Comparison of ENCODE assay signal across 2 cellular contexts in genomic region chr10:86950349-86950748, GRCh38.
TF ChIP-seq lines count a peak whose summit lies in the region.

No MANE protein-coding gene starts in this region.

TF ChIP-seq in WTC11, 78 proteins besides CTCF, POLR2A, EP300 and RAD21 (continued from another document):
- TF ChIP-seq, protein P1, sequence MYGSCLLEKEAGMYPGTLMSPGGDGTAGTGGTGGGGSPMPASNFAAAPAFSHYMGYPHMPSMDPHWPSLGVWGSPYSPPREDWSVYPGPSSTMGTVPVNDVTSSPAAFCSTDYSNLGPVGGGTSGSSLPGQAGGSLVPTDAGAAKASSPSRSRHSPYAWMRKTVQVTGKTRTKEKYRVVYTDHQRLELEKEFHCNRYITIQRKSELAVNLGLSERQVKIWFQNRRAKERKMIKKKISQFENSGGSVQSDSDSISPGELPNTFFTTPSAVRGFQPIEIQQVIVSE (CRISPR knock-in tag; IDR thresholded peaks at IDR 0.05; ENCODE audit: borderline replicate concordance): no peak
- TF ChIP-seq GABPB1 (CRISPR knock-in tag; IDR thresholded peaks at IDR 0.05): no peak
- TF ChIP-seq FOXK1 (CRISPR knock-in tag; IDR thresholded peaks at IDR 0.05): no peak
- no peak for TF ChIP-seq ZBTB21 (CRISPR knock-in tag; IDR thresholded peaks at IDR 0.05; ENCODE audit: borderline replicate concordance)
- no peak for TF ChIP-seq AFF4 (CRISPR knock-in tag; IDR thresholded peaks at IDR 0.05; ENCODE audit: borderline replicate concordance)
- TF ChIP-seq, protein P2, sequence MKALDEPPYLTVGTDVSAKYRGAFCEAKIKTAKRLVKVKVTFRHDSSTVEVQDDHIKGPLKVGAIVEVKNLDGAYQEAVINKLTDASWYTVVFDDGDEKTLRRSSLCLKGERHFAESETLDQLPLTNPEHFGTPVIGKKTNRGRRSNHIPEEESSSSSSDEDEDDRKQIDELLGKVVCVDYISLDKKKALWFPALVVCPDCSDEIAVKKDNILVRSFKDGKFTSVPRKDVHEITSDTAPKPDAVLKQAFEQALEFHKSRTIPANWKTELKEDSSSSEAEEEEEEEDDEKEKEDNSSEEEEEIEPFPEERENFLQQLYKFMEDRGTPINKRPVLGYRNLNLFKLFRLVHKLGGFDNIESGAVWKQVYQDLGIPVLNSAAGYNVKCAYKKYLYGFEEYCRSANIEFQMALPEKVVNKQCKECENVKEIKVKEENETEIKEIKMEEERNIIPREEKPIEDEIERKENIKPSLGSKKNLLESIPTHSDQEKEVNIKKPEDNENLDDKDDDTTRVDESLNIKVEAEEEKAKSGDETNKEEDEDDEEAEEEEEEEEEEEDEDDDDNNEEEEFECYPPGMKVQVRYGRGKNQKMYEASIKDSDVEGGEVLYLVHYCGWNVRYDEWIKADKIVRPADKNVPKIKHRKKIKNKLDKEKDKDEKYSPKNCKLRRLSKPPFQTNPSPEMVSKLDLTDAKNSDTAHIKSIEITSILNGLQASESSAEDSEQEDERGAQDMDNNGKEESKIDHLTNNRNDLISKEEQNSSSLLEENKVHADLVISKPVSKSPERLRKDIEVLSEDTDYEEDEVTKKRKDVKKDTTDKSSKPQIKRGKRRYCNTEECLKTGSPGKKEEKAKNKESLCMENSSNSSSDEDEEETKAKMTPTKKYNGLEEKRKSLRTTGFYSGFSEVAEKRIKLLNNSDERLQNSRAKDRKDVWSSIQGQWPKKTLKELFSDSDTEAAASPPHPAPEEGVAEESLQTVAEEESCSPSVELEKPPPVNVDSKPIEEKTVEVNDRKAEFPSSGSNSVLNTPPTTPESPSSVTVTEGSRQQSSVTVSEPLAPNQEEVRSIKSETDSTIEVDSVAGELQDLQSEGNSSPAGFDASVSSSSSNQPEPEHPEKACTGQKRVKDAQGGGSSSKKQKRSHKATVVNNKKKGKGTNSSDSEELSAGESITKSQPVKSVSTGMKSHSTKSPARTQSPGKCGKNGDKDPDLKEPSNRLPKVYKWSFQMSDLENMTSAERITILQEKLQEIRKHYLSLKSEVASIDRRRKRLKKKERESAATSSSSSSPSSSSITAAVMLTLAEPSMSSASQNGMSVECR (CRISPR knock-in tag; IDR thresholded peaks at IDR 0.05; ENCODE audit: borderline replicate concordance): no peak
- TF ChIP-seq ESRRA (CRISPR knock-in tag; IDR thresholded peaks at IDR 0.05; ENCODE audit: borderline replicate concordance): no peak
- no peak for TF ChIP-seq ELF4 (CRISPR knock-in tag; IDR thresholded peaks at IDR 0.05; ENCODE audit: low read depth)
- TF ChIP-seq TP53 (CRISPR knock-in tag; IDR thresholded peaks at IDR 0.05): no peak
- TF ChIP-seq GTF2I (CRISPR knock-in tag; conservative IDR thresholded peaks at IDR 0.05): no peak
- TF ChIP-seq CREB1 (CRISPR knock-in tag; IDR thresholded peaks at IDR 0.05): no peak
- no peak for TF ChIP-seq ZNF263 (CRISPR knock-in tag; IDR thresholded peaks at IDR 0.05; ENCODE audit: low read depth)
- TF ChIP-seq EMX1 (CRISPR knock-in tag; IDR thresholded peaks at IDR 0.05): no peak
- no peak for TF ChIP-seq MXD4 (CRISPR knock-in tag; IDR thresholded peaks at IDR 0.05; ENCODE audit: borderline replicate concordance)
- TF ChIP-seq, protein P3, sequence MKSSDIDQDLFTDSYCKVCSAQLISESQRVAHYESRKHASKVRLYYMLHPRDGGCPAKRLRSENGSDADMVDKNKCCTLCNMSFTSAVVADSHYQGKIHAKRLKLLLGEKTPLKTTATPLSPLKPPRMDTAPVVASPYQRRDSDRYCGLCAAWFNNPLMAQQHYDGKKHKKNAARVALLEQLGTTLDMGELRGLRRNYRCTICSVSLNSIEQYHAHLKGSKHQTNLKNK (CRISPR knock-in tag; IDR thresholded peaks at IDR 0.05): no peak
TF ChIP-seq in WTC11: peak in this region for 0.

TF ChIP-seq in SK-N-SH, 30 proteins besides CTCF, POLR2A, EP300 and RAD21 (continued from another document):
- TF ChIP-seq NRF1 (IDR thresholded peaks at IDR 0.05; ENCODE audit: low read depth, low read length) (no peak), GATA2 (CRISPR knock-in tag; IDR thresholded peaks at IDR 0.05) (no peak), SIN3A (IDR thresholded peaks at IDR 0.05; ENCODE audit: borderline replicate concordance, low read depth, low read length) (no peak), MXI1 (IDR thresholded peaks at IDR 0.05; ENCODE audit: low read depth, low read length) (no peak), POLR2AphosphoS5 (IDR thresholded peaks at IDR 0.05; ENCODE audit: low read depth, low read length) (no peak), TAF1 (IDR thresholded peaks at IDR 0.05; ENCODE audit: borderline replicate concordance, low read depth, low read length) (no peak), PBX3 (IDR thresholded peaks at IDR 0.05) (no peak), TEAD4 (IDR thresholded peaks at IDR 0.05; ENCODE audit: borderline replicate concordance, insufficient read depth) (no peak), FOSL2 (IDR thresholded peaks at IDR 0.05; ENCODE audit: borderline replicate concordance, low read depth) (no peak), REST (IDR thresholded peaks at IDR 0.05; ENCODE audit: low read depth, low read length) (no peak), MAX (IDR thresholded peaks at IDR 0.05; ENCODE audit: low read depth) (no peak), RXRA (IDR thresholded peaks at IDR 0.05; ENCODE audit: borderline replicate concordance, low read depth) (no peak), USF2 (IDR thresholded peaks at IDR 0.05; ENCODE audit: borderline replicate concordance, low read depth, low read length) (no peak)
